1 cellular context compared by ENCODE assay signal in genomic region chr14:93116676-93117200, GRCh38.
TF ChIP-seq lines count a peak whose summit lies in the region.

No MANE protein-coding gene starts in this region.

TF ChIP-seq in GM12878, 131 proteins besides CTCF, POLR2A, EP300 and RAD21 (continued from another document):
- TF ChIP-seq IRF3 (IDR thresholded peaks at IDR 0.05) (no peak), ZSCAN29 (IDR thresholded peaks at IDR 0.05) (no peak), RFX5 (IDR thresholded peaks at IDR 0.05; ENCODE audit: low read depth, low read length) (no peak), PAX8 (IDR thresholded peaks at IDR 0.05) (no peak), NR2C2 (IDR thresholded peaks at IDR 0.05; ENCODE audit: borderline replicate concordance, control insufficient read depth, insufficient read length, low read depth) (no peak)
